Comparison of ENCODE assay signal across 24 cellular contexts in genomic region chr7:12398186-12398585, GRCh38. TPM values are rescaled to one million over a fixed set of nuclear protein-coding genes. Genes with fewer than 3 reads are reported as not detected.
"Had no signal": no experiment of that assay in that cellular context is flagged by ENCODE, and none has a peak within 500 bp of the region (broad histone marks: within the 10 kb centered on the region; RNA-seq: fewer than 3 reads in every experiment).

No MANE protein-coding gene starts in this region.

- ATAC-seq: Panc1, PC-3, T-cell had no signal

- FAIRE-seq: HTR-8/SVneo had no signal

- H3K4me3 ChIP-seq: MG63 had no signal

- H3K4me3 Mint-ChIP-seq: IgD-negative memory B cell, T-cell had no signal

- H3K36me3 Mint-ChIP-seq: IgD-negative memory B cell had no signal

- H3K9ac ChIP-seq: SK-N-SH had no signal

- H3K4me2 ChIP-seq: SK-N-SH had no signal

- H3K36me3 ChIP-seq: MG63 had no signal

- H3K27ac ChIP-seq: HL-60, RWPE1 had no signal

- H3K9me3 ChIP-seq: SK-N-SH had no signal

- H3K27ac Mint-ChIP-seq: IgD-negative memory B cell, T-cell had no signal

- DNase-seq: Karpas-422, KG1, MG63, NCI-H1092 treated with DMSO at 0.1 percent for 48 hours, NCI-H1436, NCI-H187, NCI-H2029, NCI-H2081 treated with DMSO at 0.1 percent for 48 hours, NCI-H226, NCI-H446, NCI-H510A, NCI-H524 treated with DMSO at 0.1 percent for 48 hours, NCI-H69, NCI-H774, PC-3, SHP77, SK-N-SH, SW 1271, T-cell had no signal

RNA-seq across cellular contexts. Expression of gene VWDE, which starts 5.5 kb away (rescaled TPM):
- polyA plus RNA-seq: IgD-negative memory B cell, SK-N-SH had no signal
